Comparison of ENCODE assay signal across 34 cellular contexts in the genomic region with DNA sequence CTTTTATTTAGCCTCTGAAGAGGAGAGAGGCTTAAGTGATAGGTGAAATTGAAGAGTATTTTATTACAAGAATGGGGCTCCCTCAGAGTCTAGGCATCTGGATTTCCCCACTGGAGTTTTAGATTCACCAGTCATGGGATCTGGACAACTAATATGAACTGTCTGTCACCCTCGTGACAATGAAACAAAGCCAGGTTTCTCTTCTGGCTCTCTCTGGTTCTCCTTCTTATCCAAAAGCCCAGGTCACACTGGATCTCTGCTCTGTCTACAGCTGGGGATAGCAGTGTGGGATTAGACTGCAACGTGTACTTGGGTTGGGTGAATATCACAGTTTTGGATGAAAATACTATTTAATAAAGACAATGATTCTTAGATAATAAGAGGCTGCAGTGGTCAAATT. TPM values are rescaled to one million over a fixed set of nuclear protein-coding genes. Genes with fewer than 3 reads are reported as not detected.
"Had no signal": no experiment of that assay in that cellular context is flagged by ENCODE, and none has a peak within 500 bp of the region (broad histone marks: within the 10 kb centered on the region; RNA-seq: fewer than 3 reads in every experiment).

No MANE protein-coding gene starts in this region.

- H3K4me3 Mint-ChIP-seq: activated CD4-positive, alpha-beta memory T cell treated with anti-CD3 and anti-CD28 coated beads for 36 hours; activated CD4-positive, alpha-beta T cell treated with anti-CD3 and anti-CD28 coated beads for 36 hours; activated CD4-positive, alpha-beta T cell treated with anti-CD3 and anti-CD28 coated beads, Interleukin-2, amount 10 ng/mL, durations not matched to agents 24 days and 14 days; activated CD8-positive, alpha-beta memory T cell treated with anti-CD3 and anti-CD28 coated beads, Interleukin-2, amount 10 ng/mL, durations not matched to agents 7 days and 5 days; activated CD8-positive, alpha-beta T cell treated with anti-CD3 and anti-CD28 coated beads, Interleukin-2, amount 10 ng/mL, durations not matched to agents 7 days and 5 days; activated naive CD4-positive, alpha-beta T cell treated with anti-CD3 and anti-CD28 coated beads, Interleukin-2, amount 10 ng/mL, durations not matched to agents 7 days and 5 days; activated naive CD8-positive, alpha-beta T cell treated with anti-CD3 and anti-CD28 coated beads, Interleukin-2, amount 10 ng/mL, durations not matched to agents 7 days and 5 days; activated T-helper 1 cell treated with anti-CD3 and anti-CD28 coated beads, Interleukin-12 subunit alpha, Interleukin-12 subunit beta, Interleukin-2, Interleukin-4 antibody, amounts not matched to agents 30 ng/mL and 10 ng/mL and 1 ng/mL, durations not matched to agents 14 hours and 24 hours and 36 hours; brain; central memory CD8-positive, alpha-beta T cell; dendritic cell treated with granulocyte-macrophage colony-stimulating factor and Interleukin-4, amounts not matched to agents 40 ng/mL and 50 ng/mL, for 4 days; T-helper 17 cell; T-helper 2 cell treated with Interferon-gamma antibody and Interleukin-4, amounts not matched to agents 5 μg/mL and 100 μg/mL, for 36 hours had no signal

- ATAC-seq: activated CD4-positive, alpha-beta T cell treated with anti-CD3 and anti-CD28 coated beads for 36 hours; activated CD8-positive, alpha-beta memory T cell treated with anti-CD3 and anti-CD28 coated beads, Interleukin-2, amount 10 ng/mL, durations not matched to agents 7 days and 5 days; activated CD8-positive, alpha-beta T cell treated with anti-CD3 and anti-CD28 coated beads, Interleukin-2, amount 10 ng/mL, durations not matched to agents 7 days and 5 days; activated naive CD4-positive, alpha-beta T cell treated with anti-CD3 and anti-CD28 coated beads, Interleukin-2, amount 50 U/mL, for 72 hours; T-helper 17 cell had no signal

- H3K36me3 Mint-ChIP-seq: activated CD4-positive, alpha-beta memory T cell treated with anti-CD3 and anti-CD28 coated beads for 36 hours; activated CD8-positive, alpha-beta memory T cell treated with anti-CD3 and anti-CD28 coated beads, Interleukin-2, amount 10 ng/mL, durations not matched to agents 7 days and 5 days; activated naive CD4-positive, alpha-beta T cell treated with anti-CD3 and anti-CD28 coated beads, Interleukin-2, amount 10 ng/mL, durations not matched to agents 7 days and 5 days; activated naive CD4-positive, alpha-beta T cell treated with anti-CD3 and anti-CD28 coated beads, Interleukin-2, amount 50 U/mL, for 72 hours; activated naive CD8-positive, alpha-beta T cell treated with anti-CD3 and anti-CD28 coated beads, Interleukin-2, amount 10 ng/mL, durations not matched to agents 7 days and 5 days; brain had no signal

- H3K27me3 Mint-ChIP-seq: activated naive CD4-positive, alpha-beta T cell treated with anti-CD3 and anti-CD28 coated beads, Interleukin-2, amount 10 ng/mL, durations not matched to agents 7 days and 5 days; activated naive CD8-positive, alpha-beta T cell treated with anti-CD3 and anti-CD28 coated beads, Interleukin-2, amount 10 ng/mL, durations not matched to agents 7 days and 5 days; central memory CD8-positive, alpha-beta T cell; dendritic cell treated with granulocyte-macrophage colony-stimulating factor and Interleukin-4, amounts not matched to agents 40 ng/mL and 50 ng/mL, for 4 days had no signal

- H3K4me1 ChIP-seq: ascending aorta, breast epithelium, esophagus squamous epithelium had no signal

- H3K27ac Mint-ChIP-seq: activated CD4-positive, alpha-beta memory T cell treated with anti-CD3 and anti-CD28 coated beads for 36 hours; activated CD4-positive, alpha-beta T cell treated with anti-CD3 and anti-CD28 coated beads for 36 hours; activated CD4-positive, alpha-beta T cell treated with anti-CD3 and anti-CD28 coated beads, Interleukin-2, amount 10 ng/mL, durations not matched to agents 24 days and 14 days; activated CD8-positive, alpha-beta memory T cell treated with anti-CD3 and anti-CD28 coated beads, Interleukin-2, amount 10 ng/mL, durations not matched to agents 7 days and 5 days; activated CD8-positive, alpha-beta T cell treated with anti-CD3 and anti-CD28 coated beads, Interleukin-2, amount 10 ng/mL, durations not matched to agents 7 days and 5 days; activated naive CD4-positive, alpha-beta T cell treated with anti-CD3 and anti-CD28 coated beads, Interleukin-2, amount 10 ng/mL, durations not matched to agents 7 days and 5 days; activated naive CD4-positive, alpha-beta T cell treated with anti-CD3 and anti-CD28 coated beads, Interleukin-2, amount 50 U/mL, for 72 hours; activated naive CD8-positive, alpha-beta T cell treated with anti-CD3 and anti-CD28 coated beads, Interleukin-2, amount 10 ng/mL, durations not matched to agents 7 days and 5 days; activated T-helper 1 cell treated with anti-CD3 and anti-CD28 coated beads, Interleukin-12 subunit alpha, Interleukin-12 subunit beta, Interleukin-2, Interleukin-4 antibody, amounts not matched to agents 30 ng/mL and 10 ng/mL and 1 ng/mL, durations not matched to agents 14 hours and 24 hours and 36 hours; brain; dendritic cell treated with granulocyte-macrophage colony-stimulating factor and Interleukin-4, amounts not matched to agents 40 ng/mL and 50 ng/mL, for 4 days; T-helper 17 cell; T-helper 2 cell treated with Interferon-gamma antibody and Interleukin-4, amounts not matched to agents 5 μg/mL and 100 μg/mL, for 36 hours had no signal

- H3K9me3 Mint-ChIP-seq: activated CD4-positive, alpha-beta memory T cell treated with anti-CD3 and anti-CD28 coated beads for 36 hours; activated CD4-positive, alpha-beta T cell treated with anti-CD3 and anti-CD28 coated beads, Interleukin-2, amount 10 ng/mL, durations not matched to agents 24 days and 14 days; activated naive CD4-positive, alpha-beta T cell treated with anti-CD3 and anti-CD28 coated beads, Interleukin-2, amount 10 ng/mL, durations not matched to agents 7 days and 5 days; activated naive CD4-positive, alpha-beta T cell treated with anti-CD3 and anti-CD28 coated beads, Interleukin-2, amount 50 U/mL, for 72 hours; activated naive CD8-positive, alpha-beta T cell treated with anti-CD3 and anti-CD28 coated beads, Interleukin-2, amount 10 ng/mL, durations not matched to agents 7 days and 5 days; activated T-helper 1 cell treated with anti-CD3 and anti-CD28 coated beads, Interleukin-12 subunit alpha, Interleukin-12 subunit beta, Interleukin-2, Interleukin-4 antibody, amounts not matched to agents 30 ng/mL and 10 ng/mL and 1 ng/mL, durations not matched to agents 14 hours and 24 hours and 36 hours; brain; central memory CD8-positive, alpha-beta T cell; dendritic cell treated with granulocyte-macrophage colony-stimulating factor and Interleukin-4, amounts not matched to agents 40 ng/mL and 50 ng/mL, for 4 days; T-helper 2 cell treated with Interferon-gamma antibody and Interleukin-4, amounts not matched to agents 5 μg/mL and 100 μg/mL, for 36 hours had no signal

- H3K4me3 ChIP-seq: ascending aorta, breast epithelium, cardiac muscle cell, coronary artery, dorsolateral prefrontal cortex, esophagus squamous epithelium had no signal

- H3K4me1 Mint-ChIP-seq: activated CD4-positive, alpha-beta T cell treated with anti-CD3 and anti-CD28 coated beads for 36 hours; activated CD4-positive, alpha-beta T cell treated with anti-CD3 and anti-CD28 coated beads, Interleukin-2, amount 10 ng/mL, durations not matched to agents 24 days and 14 days; activated CD8-positive, alpha-beta memory T cell treated with anti-CD3 and anti-CD28 coated beads, Interleukin-2, amount 10 ng/mL, durations not matched to agents 7 days and 5 days; activated naive CD4-positive, alpha-beta T cell treated with anti-CD3 and anti-CD28 coated beads, Interleukin-2, amount 10 ng/mL, durations not matched to agents 7 days and 5 days; activated naive CD8-positive, alpha-beta T cell treated with anti-CD3 and anti-CD28 coated beads, Interleukin-2, amount 10 ng/mL, durations not matched to agents 7 days and 5 days; central memory CD8-positive, alpha-beta T cell; T-helper 17 cell had no signal

- H3K27me3 ChIP-seq: ascending aorta, breast epithelium, cardiac muscle cell, dorsolateral prefrontal cortex, esophagus squamous epithelium had no signal

- H3K9me3 ChIP-seq: ascending aorta, breast epithelium, esophagus squamous epithelium had no signal

- DNase-seq: activated CD4-positive, alpha-beta memory T cell treated with anti-CD3 and anti-CD28 coated beads for 36 hours; activated CD4-positive, alpha-beta T cell treated with anti-CD3 and anti-CD28 coated beads for 36 hours; activated CD4-positive, alpha-beta T cell treated with anti-CD3 and anti-CD28 coated beads, Interleukin-2, amount 10 ng/mL, durations not matched to agents 24 days and 14 days; activated CD4-positive, CD25-positive, alpha-beta regulatory T cell; activated CD4-positive, CD25-positive, alpha-beta regulatory T cell treated with anti-CD3 and anti-CD28 coated beads, Interleukin-2, amount 50 U/mL, for 72 hours; activated CD8-positive, alpha-beta memory T cell treated with anti-CD3 and anti-CD28 coated beads, Interleukin-2, amount 10 ng/mL, durations not matched to agents 7 days and 5 days; activated CD8-positive, alpha-beta memory T cell treated with anti-CD3 and anti-CD28 coated beads, Interleukin-2, amount 50 U/mL, for 4 hours; activated CD8-positive, alpha-beta T cell treated with anti-CD3 and anti-CD28 coated beads, Interleukin-2, amount 10 ng/mL, durations not matched to agents 7 days and 5 days; activated gamma-delta T cell; activated naive CD4-positive, alpha-beta T cell; activated naive CD4-positive, alpha-beta T cell treated with anti-CD3 and anti-CD28 coated beads, Interleukin-2, amount 10 ng/mL, durations not matched to agents 7 days and 5 days; activated naive CD8-positive, alpha-beta T cell treated with anti-CD3 and anti-CD28 coated beads, Interleukin-2, amount 10 ng/mL, durations not matched to agents 7 days and 5 days; activated T-cell treated with anti-CD3 and anti-CD28 coated beads, Interleukin-2, amount 50 U/mL, for 1 hour; activated T-cell treated with anti-CD3 and anti-CD28 coated beads, Interleukin-2, amount 50 U/mL, for 48 hours; dorsolateral prefrontal cortex; effector memory CD4-positive, alpha-beta T cell; erythroblast; esophagus squamous epithelium; foreskin fibroblast; T-helper 1 cell; T-helper 17 cell; T1000; WERI-Rb-1 had no signal

- H3K27ac ChIP-seq: ascending aorta, breast epithelium, cardiac muscle cell, coronary artery, dorsolateral prefrontal cortex, esophagus squamous epithelium, WERI-Rb-1 had no signal

RNA-seq across cellular contexts. Expression of gene LHCGR, which starts 31.2 kb away (rescaled TPM):
- total RNA-seq: activated CD4-positive, alpha-beta memory T cell treated with anti-CD3 and anti-CD28 coated beads for 36 hours; activated CD4-positive, alpha-beta T cell treated with anti-CD3 and anti-CD28 coated beads for 36 hours; activated CD4-positive, alpha-beta T cell treated with anti-CD3 and anti-CD28 coated beads, Interleukin-2, amount 10 ng/mL, durations not matched to agents 24 days and 14 days; activated CD8-positive, alpha-beta memory T cell treated with anti-CD3 and anti-CD28 coated beads for 36 hours; activated CD8-positive, alpha-beta memory T cell treated with anti-CD3 and anti-CD28 coated beads, Interleukin-2, amount 10 ng/mL, durations not matched to agents 7 days and 5 days; activated CD8-positive, alpha-beta T cell treated with anti-CD3 and anti-CD28 coated beads, Interleukin-2, amount 10 ng/mL, durations not matched to agents 7 days and 5 days; activated naive CD4-positive, alpha-beta T cell treated with anti-CD3 and anti-CD28 coated beads, Interleukin-2, amount 50 U/mL, for 72 hours; activated naive CD8-positive, alpha-beta T cell treated with anti-CD3 and anti-CD28 coated beads, Interleukin-2, amount 10 ng/mL, durations not matched to agents 7 days and 5 days; activated T-helper 1 cell treated with anti-CD3 and anti-CD28 coated beads, Interleukin-12 subunit alpha, Interleukin-12 subunit beta, Interleukin-2, Interleukin-4 antibody, amounts not matched to agents 30 ng/mL and 10 ng/mL and 1 ng/mL, durations not matched to agents 14 hours and 24 hours and 36 hours; ascending aorta; T-helper 17 cell had no signal
- polyA plus RNA-seq: cardiac muscle cell had no signal
